Comparison of ENCODE assay signal across 8 cellular contexts in genomic region chr12:55705802-55706402, GRCh38. TPM values are rescaled to one million over a fixed set of nuclear protein-coding genes. Genes with fewer than 3 reads are reported as not detected.
DNase-seq lines count a peak whose midpoint lies in the region; ATAC-seq and TF ChIP-seq lines count a peak whose summit lies in the region.

No MANE protein-coding gene starts in this region.

- in situ Hi-C loops in GM23248 (cut with MboI) = no loop called here

- DNase-seq in COLO668 (lab: John Stamatoyannopoulos, UW; ENCODE audit: unreplicated experiment) (peak; percentile 4), Karpas-422 (peak; percentile 81), epithelial cell of esophagus (ENCODE audit: low read depth) (no peak), neural progenitor cell (ENCODE audit: low spot score) (peak; percentile 54), cortex of kidney (lab: John Stamatoyannopoulos, UW) (no peak), KG1 (lab: John Stamatoyannopoulos, UW) (no peak), GM23248 (no peak)

- H4K20me1 ChIP-seq in Karpas-422 (ENCODE audit: insufficient read depth, low read depth, low read length) (no peaks in the 10 kb centered on the region), neural progenitor cell (ENCODE audit: low read depth) (peaks cover 18% of the 10 kb centered on the region), GM23248 (ENCODE audit: insufficient read depth) (no peaks in the 10 kb centered on the region)

- peaks cover 11% of the 10 kb centered on the region for H3K36me3 Mint-ChIP-seq in neural progenitor cell

- H3K27ac Mint-ChIP-seq in neural progenitor cell = no peak overlapping the region

- peaks cover 14% of the 10 kb centered on the region for H3F3A ChIP-seq in neural progenitor cell (ENCODE audit: low read depth)
- no peaks in the 10 kb centered on the region for H3F3A ChIP-seq in GM23248 (ENCODE audit: insufficient read depth)

- no peaks in the 10 kb centered on the region for H3K27me3 ChIP-seq in Karpas-422 (ENCODE audit: low read length)
- H3K27me3 ChIP-seq in neural progenitor cell = peaks cover 16% of the 10 kb centered on the region
- H3K27me3 ChIP-seq in GM23248 (replicated peaks; ENCODE audit: insufficient read depth) = no peaks in the 10 kb centered on the region

- H3K36me3 ChIP-seq in Karpas-422 (ENCODE audit: insufficient read depth, low read length) (no peaks in the 10 kb centered on the region), neural progenitor cell (no peaks in the 10 kb centered on the region), GM23248 (ENCODE audit: low read depth) (no peaks in the 10 kb centered on the region)

- H2AFZ ChIP-seq in Karpas-422 (ENCODE audit: low read length) = no peak overlapping the region
- H2AFZ ChIP-seq in neural progenitor cell (replicated peaks) = no peak overlapping the region
- H2AFZ ChIP-seq in GM23248 = no peak overlapping the region

- H3K9me3 Mint-ChIP-seq in neural progenitor cell = no peaks in the 10 kb centered on the region

- H3K27ac ChIP-seq in Karpas-422 (ENCODE audit: low read length) = no peak overlapping the region
- H3K27ac ChIP-seq in neural progenitor cell = no peak overlapping the region
- no peak overlapping the region for H3K27ac ChIP-seq in GM23248

- no peak overlapping the region for H3K4me2 ChIP-seq in Karpas-422 (ENCODE audit: low read depth, low read length, poor library complexity, severe bottlenecking)
- peak overlapping the region; percentile 97 for H3K4me2 ChIP-seq in neural progenitor cell
- no peak overlapping the region for H3K4me2 ChIP-seq in GM23248 (ENCODE audit: unreplicated experiment)

- no peaks in the 10 kb centered on the region for H3K79me2 ChIP-seq in Karpas-422 (ENCODE audit: low read length)
- H3K79me2 ChIP-seq in neural progenitor cell (ENCODE audit: low read depth) = peaks cover 38% of the 10 kb centered on the region
- H3K79me2 ChIP-seq in GM23248 (ENCODE audit: insufficient read depth) = no peaks in the 10 kb centered on the region

- H3K9me3 ChIP-seq in Karpas-422 (ENCODE audit: low read length) (no peaks in the 10 kb centered on the region), neural progenitor cell (ENCODE audit: low read depth) (no peaks in the 10 kb centered on the region), GM23248 (ENCODE audit: low read depth) (no peaks in the 10 kb centered on the region)

- TF ChIP-seq CTCF in epithelial cell of esophagus (IDR thresholded peaks at IDR 0.05; ENCODE audit: insufficient read depth, low read depth, low read length, missing control alignments) = peak; percentile 21
- TF ChIP-seq CTCF in neural progenitor cell (IDR thresholded peaks at IDR 0.05) = peak; percentile 58

- peaks cover 12% of the 10 kb centered on the region for H3K27me3 Mint-ChIP-seq in neural progenitor cell (ENCODE audit: insufficient read depth, low read depth)

- H3K9ac ChIP-seq in Karpas-422 (ENCODE audit: low read length) (no peak overlapping the region), neural progenitor cell (no peak overlapping the region), GM23248 (no peak overlapping the region)

- peaks cover 52% of the 10 kb centered on the region for H3K4me1 Mint-ChIP-seq in neural progenitor cell

- ATAC-seq in GM21619 (IDR thresholded peaks at IDR 0.05; ENCODE audit: unreplicated experiment) = no peak

- H3K9me2 ChIP-seq in Karpas-422 (replicated peaks; ENCODE audit: insufficient read depth, low read length) = no peaks in the 10 kb centered on the region
- H3K9me2 ChIP-seq in GM23248 (ENCODE audit: insufficient read depth) = no peaks in the 10 kb centered on the region

- WGBS in GM23248 (ENCODE audit: low coverage in 1 of 2, low lambda C conversion rate in 2 of 2, missing lambda C conversion rate in 2 of 2), 2 experiments = 73 to 80% methylated on average over 5 of the region's 5 CpGs

- peaks cover 12% of the 10 kb centered on the region for H3K4me1 ChIP-seq in Karpas-422 (ENCODE audit: low read length)
- peaks cover 29% of the 10 kb centered on the region for H3K4me1 ChIP-seq in neural progenitor cell
- H3K4me1 ChIP-seq in GM23248 (ENCODE audit: insufficient read depth) = 0 out of 2 replicates have a peak, but pooled peaks cover 4% of the 10 kb centered on the region

- no peak overlapping the region for H3K4me3 ChIP-seq in Karpas-422 (ENCODE audit: low read length)
- no peak overlapping the region for H3K4me3 ChIP-seq in epithelial cell of esophagus (ENCODE audit: low read length)
- peak overlapping the region; percentile 90 for H3K4me3 ChIP-seq in neural progenitor cell
- H3K4me3 ChIP-seq in GM23248 = no peak overlapping the region

- peak overlapping the region; percentile 98 for H3K4me3 Mint-ChIP-seq in neural progenitor cell

RNA-seq across cellular contexts. Expression of gene ITGA7, which starts 1.8 kb away (rescaled TPM):
- 0.78 and 2.6 TPM in 2 replicates for total RNA-seq in Karpas-422 (2014; rRNA removed; shearing (Covaris generic); ENCODE audit: low replicate concordance)
- total RNA-seq in neural progenitor cell (ENCODE audit: low replicate concordance) = 43.4 and 75.2 TPM in 2 replicates
- 6.6 and 7.2 TPM in 2 replicates for total RNA-seq in GM23248 (2014; rRNA removed; shearing (Covaris generic))
- 2.0 and 2.1 TPM in 2 replicates for polyA plus RNA-seq in GM23248 (2016; fragmentation: Nextera tagmentation; extraction: Ambion mirVana)

RNA-seq across cellular contexts. Expression of gene BLOC1S1, which starts 9.9 kb away (rescaled TPM):
- 83.4 and 191 TPM in 2 replicates for total RNA-seq in Karpas-422 (2014; rRNA removed; shearing (Covaris generic); ENCODE audit: low replicate concordance)
- total RNA-seq in neural progenitor cell (ENCODE audit: low replicate concordance) = 48.1 and 92.5 TPM in 2 replicates
- total RNA-seq in GM23248 (2014; rRNA removed; shearing (Covaris generic)) = 47.6 and 110 TPM in 2 replicates
- 193 and 197 TPM in 2 replicates for polyA plus RNA-seq in GM23248 (2016; fragmentation: Nextera tagmentation; extraction: Ambion mirVana)

RNA-seq across cellular contexts. Expression of gene RDH5, which starts 14.3 kb away (rescaled TPM):
- total RNA-seq in Karpas-422 (2014; rRNA removed; shearing (Covaris generic); ENCODE audit: low replicate concordance) = 12.4 and 12.8 TPM in 2 replicates
- 3.0 and 14.6 TPM in 2 replicates for total RNA-seq in neural progenitor cell (ENCODE audit: low replicate concordance)
- 15.4 and 27.2 TPM in 2 replicates for total RNA-seq in GM23248 (2014; rRNA removed; shearing (Covaris generic))
- polyA plus RNA-seq in GM23248 (2016; fragmentation: Nextera tagmentation; extraction: Ambion mirVana) = 15.6 and 17.6 TPM in 2 replicates

RNA-seq across cellular contexts. Expression of gene CD63, which starts 22.9 kb away (rescaled TPM):
- 150 and 266 TPM in 2 replicates for total RNA-seq in Karpas-422 (2014; rRNA removed; shearing (Covaris generic); ENCODE audit: low replicate concordance)
- total RNA-seq in neural progenitor cell (ENCODE audit: low replicate concordance) = 257 and 305 TPM in 2 replicates
- total RNA-seq in GM23248 (2014; rRNA removed; shearing (Covaris generic)) = 1,521 and 1,535 TPM in 2 replicates
- polyA plus RNA-seq in GM23248 (2016; fragmentation: Nextera tagmentation; extraction: Ambion mirVana) = 3,562 and 3,671 TPM in 2 replicates

RNA-seq across cellular contexts. Expression of gene GDF11, which starts 37.0 kb away (rescaled TPM):
- 2.9 and 7.8 TPM in 2 replicates for total RNA-seq in Karpas-422 (2014; rRNA removed; shearing (Covaris generic); ENCODE audit: low replicate concordance)
- 9.1 and 21.9 TPM in 2 replicates for total RNA-seq in neural progenitor cell (ENCODE audit: low replicate concordance)
- total RNA-seq in GM23248 (2014; rRNA removed; shearing (Covaris generic)) = 2.1 and 9.9 TPM in 2 replicates
- 0.56 and 0.67 TPM in 2 replicates for polyA plus RNA-seq in GM23248 (2016; fragmentation: Nextera tagmentation; extraction: Ambion mirVana)

Comparison
In these comparisons a context has a peak if more than half of its experiments do, and no peak if none do; other contexts are left out.
1. DNase-seq: peak in COLO668 (single experiment), Karpas-422 (single experiment) and neural progenitor cell (single experiment); none in epithelial cell of esophagus (single experiment), cortex of kidney (single experiment), KG1 (single experiment) and GM23248 (single experiment).